Comparison of ENCODE assay signal across 1 cellular context in genomic region chr1:160221089-160221488, GRCh38.
TF ChIP-seq lines count a peak whose summit lies in the region.

No MANE protein-coding gene starts in this region.

TF ChIP-seq in K562, 482 proteins besides CTCF, POLR2A, EP300 and RAD21:
- TF ChIP-seq CEBPG (CRISPR knock-in tag; IDR thresholded peaks at IDR 0.05) (no peak), CEBPG (tag; conservative IDR thresholded peaks at IDR 0.05 in 1 of 2, IDR thresholded peaks at IDR 0.05 in 1 of 2) (peak; percentile 17 to 30; a peak in 1 of 4 replicates), POU5F1 (IDR thresholded peaks at IDR 0.05; ENCODE audit: borderline replicate concordance, low read depth, low read length, partially characterized antibody) (no peak)
TF ChIP-seq in K562: peak in this region for 1.
